30 cellular contexts compared by ENCODE assay signal in genomic region chr1:210291088-210291487, GRCh38. TPM values are rescaled to one million over a fixed set of nuclear protein-coding genes. Genes with fewer than 3 reads are reported as not detected.
DNase-seq lines count a peak whose midpoint lies in the region; ATAC-seq, FAIRE-seq and TF ChIP-seq lines count a peak whose summit lies in the region.
"Had no signal": no experiment of that assay in that cellular context is flagged by ENCODE, and none has a peak within 500 bp of the region (broad histone marks: within the 10 kb centered on the region; RNA-seq: fewer than 3 reads in every experiment).

No MANE protein-coding gene starts in this region.

- FAIRE-seq in D721Med (lab: Jason Lieb, UNC), result peak; percentile 60
- FAIRE-seq: GM12891, small intestine had no signal

- H3K27ac Mint-ChIP-seq in mesothelial cell of epicardium (peak overlapping the region; percentile 94), progenitor cell of endocrine pancreas (no peak overlapping the region)
- H3K27ac Mint-ChIP-seq: activated naive CD8-positive, alpha-beta T cell; B cell; T-helper 2 cell treated with Interferon-gamma antibody and Interleukin-4, amounts not matched to agents 5 μg/mL and 100 μg/mL, for 36 hours had no signal

- H3K36me3 Mint-ChIP-seq in mesothelial cell of epicardium (no peaks in the 10 kb centered on the region), progenitor cell of endocrine pancreas (ENCODE audit: insufficient read depth) (no peaks in the 10 kb centered on the region)
- H3K36me3 Mint-ChIP-seq: CD8-positive, alpha-beta memory T cell had no signal

- H3K4me3 ChIP-seq in adipocyte (ENCODE audit: low read length), result no peak overlapping the region
- H3K4me3 ChIP-seq: ovary had no signal

- no peaks in the 10 kb centered on the region for H3K36me3 ChIP-seq in adipocyte (ENCODE audit: control insufficient read depth, insufficient read depth, low read length, severe bottlenecking)
- H3K36me3 ChIP-seq: ovary had no signal

- H3K27me3 ChIP-seq in adipocyte (replicated peaks; ENCODE audit: control insufficient read depth, insufficient read depth, low read length), result peaks cover 10% of the 10 kb centered on the region
- H3K27me3 ChIP-seq: ovary had no signal

- TF ChIP-seq CTCF in D721Med (IDR thresholded peaks at IDR 0.05; ENCODE audit: insufficient read depth, missing control alignments), result no peak
- TF ChIP-seq CTCF in mesothelial cell of epicardium (IDR thresholded peaks at IDR 0.05; ENCODE audit: unreplicated experiment), result no peak
- TF ChIP-seq CTCF in progenitor cell of endocrine pancreas (IDR thresholded peaks at IDR 0.05; ENCODE audit: unreplicated experiment), result no peak

- H3K27me3 Mint-ChIP-seq in mesothelial cell of epicardium (ENCODE audit: low read depth) (no peaks in the 10 kb centered on the region), progenitor cell of endocrine pancreas (peaks cover 8% of the 10 kb centered on the region)

- H3K4me1 Mint-ChIP-seq in mesothelial cell of epicardium (peaks cover 42% of the 10 kb centered on the region), progenitor cell of endocrine pancreas (ENCODE audit: low read depth) (peaks cover 15% of the 10 kb centered on the region)

- H3K9me3 Mint-ChIP-seq in mesothelial cell of epicardium, result no peaks in the 10 kb centered on the region
- no peaks in the 10 kb centered on the region for H3K9me3 Mint-ChIP-seq in progenitor cell of endocrine pancreas (ENCODE audit: low read depth)
- H3K9me3 Mint-ChIP-seq: CD8-positive, alpha-beta memory T cell; T-helper 2 cell treated with Interferon-gamma antibody and Interleukin-4, amounts not matched to agents 5 μg/mL and 100 μg/mL, for 36 hours had no signal

- H3K4me1 ChIP-seq in adipocyte (ENCODE audit: control insufficient read depth, insufficient read depth, low read length), result peaks cover 48% of the 10 kb centered on the region

- no peak for ATAC-seq in HG02610 (IDR thresholded peaks at IDR 0.05; ENCODE audit: unreplicated experiment)
- ATAC-seq: left colon; stimulated activated naive CD8-positive, alpha-beta T cell treated with anti-CD3 and anti-CD28 coated beads, Interleukin-15, Interleukin-2, amounts not matched to agents 100 U/mL and 50 U/mL, for 24 hours had no signal

- H3K4me3 Mint-ChIP-seq in mesothelial cell of epicardium (no peak overlapping the region), progenitor cell of endocrine pancreas (ENCODE audit: low read depth) (peak overlapping the region; percentile 21)
- H3K4me3 Mint-ChIP-seq: activated naive CD8-positive, alpha-beta T cell; B cell; CD8-positive, alpha-beta memory T cell; T-helper 2 cell treated with Interferon-gamma antibody and Interleukin-4, amounts not matched to agents 5 μg/mL and 100 μg/mL, for 36 hours had no signal

- H3K9ac ChIP-seq in adipocyte (ENCODE audit: low read length), result no peak overlapping the region

- DNase-seq in D721Med (ENCODE audit: insufficient read length, low spot score) (no peak), adipocyte (ENCODE audit: low read depth) (peak; percentile 28), mesothelial cell of epicardium (ENCODE audit: low spot score in 2 of 2, unreplicated experiment in 2 of 2) (no peak), progenitor cell of endocrine pancreas (ENCODE audit: low spot score, unreplicated experiment) (no peak), SW480 (ENCODE audit: low spot score) (no peak), NCI-H2029 (lab: John Stamatoyannopoulos, UW) (no peak)
- no peak for DNase-seq in stimulated activated CD4-positive, alpha-beta T cell treated with anti-CD3 and anti-CD28 coated beads, Interleukin-4, amount 100 ng/mL, for 4 hours
- DNase-seq: ACHN; activated CD8-positive, alpha-beta memory T cell treated with anti-CD3 and anti-CD28 coated beads for 24 hours; anterior cingulate cortex; CD8-positive, alpha-beta memory T cell; DMS 273 treated with DMSO at 0.1 percent for 48 hours; effector CD8-positive, alpha-beta T cell; H7; KBM-7; left colon; NCI-H1092 treated with DMSO at 0.1 percent for 48 hours; NCI-H187; NCI-H524 treated with DMSO at 0.1 percent for 48 hours; OCI-M1; ovary; retina; small intestine; stimulated activated CD4-positive, alpha-beta T cell treated with anti-CD3 and anti-CD28 coated beads, Interleukin-1b, Interleukin-23, amount 100 ng/mL, for 48 hours; stimulated activated naive CD8-positive, alpha-beta T cell treated with anti-CD3 and anti-CD28 coated beads, Interleukin-15, Interleukin-2, amounts not matched to agents 100 U/mL and 50 U/mL, for 24 hours had no signal

- no peaks in the 10 kb centered on the region for H3K9me3 ChIP-seq in adipocyte (ENCODE audit: control insufficient read depth, low read length)
- H3K9me3 ChIP-seq: ovary had no signal

RNA-seq across cellular contexts. Expression of gene HHAT, which starts 37.6 kb away (rescaled TPM):
- 17.4 to 19.2 TPM (median 18.0 TPM) in 3 replicates for total RNA-seq in mesothelial cell of epicardium
- 13.7 and 14.7 TPM in 2 replicates for total RNA-seq in progenitor cell of endocrine pancreas

RNA-seq across cellular contexts. Expression of gene SERTAD4, which starts 58.5 kb away (rescaled TPM):
- total RNA-seq in mesothelial cell of epicardium (7.4 to 8.2 TPM (median 8.1 TPM) in 3 replicates), progenitor cell of endocrine pancreas (1.1 and 1.8 TPM in 2 replicates)
- total RNA-seq: B cell; CD8-positive, alpha-beta memory T cell had no signal
